ENCODE assay signal across 33 cellular contexts in genomic region chr17:10492004-10492403, GRCh38. TPM values are rescaled to one million over a fixed set of nuclear protein-coding genes. Genes with fewer than 3 reads are reported as not detected.
"Had no signal": no experiment of that assay in that cellular context is flagged by ENCODE, and none has a peak within 500 bp of the region (broad histone marks: within the 10 kb centered on the region; RNA-seq: fewer than 3 reads in every experiment).

No MANE protein-coding gene starts in this region.

- H3K27ac ChIP-seq: stomach, suprapubic skin, testis, thoracic aorta, thyroid gland, tibial artery, tibial nerve, transverse colon, upper lobe of left lung, upper lobe of right lung, uterus, vagina had no signal

- H3K4me1 ChIP-seq: stomach, suprapubic skin, testis, thyroid gland, tibial artery, tibial nerve, transverse colon, upper lobe of left lung, upper lobe of right lung, uterus, vagina had no signal

- ATAC-seq: stimulated activated effector memory CD8-positive, alpha-beta T cell treated with anti-CD3 and anti-CD28 coated beads, Interleukin-12 subunit alpha, Interleukin-12 subunit beta, amount 100 ng/mL, for 72 hours; stimulated activated memory B cell treated with anti-CD40 and anti-IgM and Interleukin-4, amounts not matched to agents 10 μg/mL and 1 μg/mL and 100 μg/mL, for 72 hours; stimulated activated naive B cell treated with anti-CD40 and anti-IgM and Interleukin-4, amounts not matched to agents 10 μg/mL and 1 μg/mL and 100 μg/mL, for 72 hours; stimulated activated naive CD8-positive, alpha-beta T cell treated with anti-CD3 and anti-CD28 coated beads, Interleukin-15, amount 100 ng/mL, for 72 hours; stimulated activated naive CD8-positive, alpha-beta T cell treated with anti-CD3 and anti-CD28 coated beads, Interleukin-15, Interleukin-2, amounts not matched to agents 100 U/mL and 50 U/mL, for 24 hours; upper lobe of right lung had no signal

- H3K4me3 ChIP-seq: stomach, suprapubic skin, testis, thoracic aorta, thyroid gland, tibial artery, tibial nerve, transverse colon, upper lobe of left lung, upper lobe of right lung, uterus, vagina had no signal

- H3K27me3 ChIP-seq: stomach, suprapubic skin, testis, thyroid gland, tibial artery, tibial nerve, transverse colon, upper lobe of left lung, upper lobe of right lung, uterus, vagina had no signal

- H3K4me1 Mint-ChIP-seq: stimulated activated effector memory CD8-positive, alpha-beta T cell treated with anti-CD3 and anti-CD28 coated beads, Interleukin-12 subunit alpha, Interleukin-12 subunit beta, amount 100 ng/mL, for 72 hours; stimulated activated memory B cell treated with anti-CD40 and anti-IgM and Interleukin-4, amounts not matched to agents 10 μg/mL and 1 μg/mL and 100 μg/mL, for 72 hours; stimulated activated naive B cell treated with anti-CD40 and anti-IgM and Interleukin-4, amounts not matched to agents 10 μg/mL and 1 μg/mL and 100 μg/mL, for 72 hours; stimulated activated naive CD8-positive, alpha-beta T cell treated with anti-CD3 and anti-CD28 coated beads, Interleukin-15, amount 100 ng/mL, for 72 hours had no signal

- H3K36me3 ChIP-seq: stomach, suprapubic skin, thoracic aorta, thyroid gland, tibial artery, tibial nerve, transverse colon, upper lobe of left lung, upper lobe of right lung, uterus, vagina had no signal

- H3K36me3 Mint-ChIP-seq: stimulated activated effector memory CD8-positive, alpha-beta T cell treated with anti-CD3 and anti-CD28 coated beads, Interleukin-12 subunit alpha, Interleukin-12 subunit beta, amount 100 ng/mL, for 72 hours; type B pancreatic cell had no signal

- DNase-seq: stimulated activated CD4-positive, alpha-beta T cell treated with anti-CD3 and anti-CD28 coated beads, Interleukin-2, amount 100 ng/mL, for 48 hours; stimulated activated CD4-positive, alpha-beta T cell treated with anti-CD3 and anti-CD28 coated beads, Interleukin-4, amount 100 ng/mL, for 1 hour; stimulated activated CD4-positive, alpha-beta T cell treated with anti-CD3 and anti-CD28 coated beads, Interleukin-4, amount 100 ng/mL, for 24 hours; stimulated activated CD4-positive, alpha-beta T cell treated with anti-CD3 and anti-CD28 coated beads, Interleukin-4, amount 100 ng/mL, for 4 hours; stimulated activated CD8-positive, alpha-beta memory T cell treated with anti-CD3 and anti-CD28 coated beads, Interleukin-4, amount 100 ng/mL, for 48 hours; stimulated activated naive B cell treated with anti-CD40 and anti-IgM and Interleukin-4, amounts not matched to agents 10 μg/mL and 1 μg/mL and 100 μg/mL, for 72 hours; stimulated activated naive CD4-positive, alpha-beta T cell; stimulated activated naive CD4-positive, alpha-beta T cell treated with Interleukin-2 at 50 U/mL for 16 hours; stimulated activated naive CD8-positive, alpha-beta T cell treated with anti-CD3 and anti-CD28 coated beads, Interleukin-15, amount 100 ng/mL, for 72 hours; stimulated activated naive CD8-positive, alpha-beta T cell treated with anti-CD3 and anti-CD28 coated beads, Interleukin-15, Interleukin-2, amounts not matched to agents 100 U/mL and 50 U/mL, for 24 hours; stomach; substantia nigra; testis; thyroid gland; tibial artery; transverse colon; trophoblast cell; upper lobe of left lung; upper lobe of right lung; uterus had no signal

- H3K9me3 ChIP-seq: thyroid gland, upper lobe of right lung had no signal

- H3K4me3 Mint-ChIP-seq: stimulated activated effector memory CD8-positive, alpha-beta T cell treated with anti-CD3 and anti-CD28 coated beads, Interleukin-12 subunit alpha, Interleukin-12 subunit beta, amount 100 ng/mL, for 72 hours; stimulated activated memory B cell treated with anti-CD40 and anti-IgM and Interleukin-4, amounts not matched to agents 10 μg/mL and 1 μg/mL and 100 μg/mL, for 72 hours; stimulated activated naive B cell treated with anti-CD40 and anti-IgM and Interleukin-4, amounts not matched to agents 10 μg/mL and 1 μg/mL and 100 μg/mL, for 72 hours; stimulated activated naive CD8-positive, alpha-beta T cell treated with anti-CD3 and anti-CD28 coated beads, Interleukin-15, amount 100 ng/mL, for 72 hours; stimulated activated naive CD8-positive, alpha-beta T cell treated with anti-CD3 and anti-CD28 coated beads, Interleukin-15, Interleukin-2, amounts not matched to agents 100 ng/mL and 50 ng/mL, for 24 hours; type B pancreatic cell had no signal

- H3K27ac Mint-ChIP-seq: stimulated activated effector memory CD8-positive, alpha-beta T cell treated with anti-CD3 and anti-CD28 coated beads, Interleukin-12 subunit alpha, Interleukin-12 subunit beta, amount 100 ng/mL, for 72 hours; stimulated activated memory B cell treated with anti-CD40 and anti-IgM and Interleukin-4, amounts not matched to agents 10 μg/mL and 1 μg/mL and 100 μg/mL, for 72 hours; stimulated activated naive B cell treated with anti-CD40 and anti-IgM and Interleukin-4, amounts not matched to agents 10 μg/mL and 1 μg/mL and 100 μg/mL, for 72 hours; stimulated activated naive CD8-positive, alpha-beta T cell treated with anti-CD3 and anti-CD28 coated beads, Interleukin-15, amount 100 ng/mL, for 72 hours; stimulated activated naive CD8-positive, alpha-beta T cell treated with anti-CD3 and anti-CD28 coated beads, Interleukin-15, Interleukin-2, amounts not matched to agents 100 ng/mL and 50 ng/mL, for 24 hours; type B pancreatic cell had no signal

- H3K27me3 Mint-ChIP-seq: stimulated activated memory B cell treated with anti-CD40 and anti-IgM and Interleukin-4, amounts not matched to agents 10 μg/mL and 1 μg/mL and 100 μg/mL, for 72 hours had no signal

- FAIRE-seq: urothelium cell line had no signal

RNA-seq across cellular contexts. Expression of gene MYH4, which starts 22.6 kb away (rescaled TPM):
- total RNA-seq: stomach, subcutaneous adipose tissue, suprapubic skin, temporal lobe, thoracic aorta, thyroid gland, tibial nerve, transverse colon, upper lobe of left lung, upper lobe of right lung, ureter, uterus, vagina had no signal
- polyA plus RNA-seq: stomach, urinary bladder had no signal

RNA-seq across cellular contexts. Expression of gene MYH1, which starts 26.3 kb away (rescaled TPM):
- total RNA-seq: stomach, suprapubic skin, temporal lobe, thoracic aorta, vagina had no signal
- polyA plus RNA-seq: urinary bladder had no signal

RNA-seq across cellular contexts. Expression of gene MYH2, which starts 57.5 kb away (rescaled TPM):
- total RNA-seq: subcutaneous adipose tissue, suprapubic skin, thyroid gland, tibial nerve, vagina had no signal
